Comparison of ENCODE assay signal across 3 cellular contexts in the genomic region with DNA sequence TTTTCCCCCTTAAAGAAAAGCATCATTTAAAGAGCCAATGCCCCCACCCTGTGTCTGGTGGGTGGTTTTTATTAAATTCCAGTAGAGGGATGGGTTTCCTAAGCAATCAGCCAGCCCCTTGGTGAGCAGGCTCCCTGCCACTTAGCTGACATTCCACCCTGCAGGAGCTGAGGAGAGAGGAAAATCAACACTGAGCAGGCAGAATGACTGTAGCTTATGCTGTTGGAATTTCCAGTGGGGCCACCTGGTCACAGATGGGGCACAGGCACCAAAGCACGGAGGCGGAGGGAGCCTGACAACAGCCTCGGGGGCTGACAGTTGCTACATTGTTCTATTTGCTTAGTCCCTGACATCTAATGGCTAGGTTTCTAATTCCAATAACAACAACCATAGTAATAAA.
TF ChIP-seq lines count a peak whose summit lies in the region.

No MANE protein-coding gene starts in this region.

TF ChIP-seq in GM23338, 12 proteins besides CTCF, POLR2A, EP300 and RAD21 (continued from another document):
- TF ChIP-seq JUNB (IDR thresholded peaks at IDR 0.05; ENCODE audit: unreplicated experiment) (no peak), ZNF331 (CRISPR knock-in tag; IDR thresholded peaks at IDR 0.05; ENCODE audit: low read depth) (no peak), CREB1 (CRISPR knock-in tag; IDR thresholded peaks at IDR 0.05; ENCODE audit: low read depth) (no peak), ZNF114 (CRISPR knock-in tag; IDR thresholded peaks at IDR 0.05) (no peak)
- TF ChIP-seq, protein P1, sequence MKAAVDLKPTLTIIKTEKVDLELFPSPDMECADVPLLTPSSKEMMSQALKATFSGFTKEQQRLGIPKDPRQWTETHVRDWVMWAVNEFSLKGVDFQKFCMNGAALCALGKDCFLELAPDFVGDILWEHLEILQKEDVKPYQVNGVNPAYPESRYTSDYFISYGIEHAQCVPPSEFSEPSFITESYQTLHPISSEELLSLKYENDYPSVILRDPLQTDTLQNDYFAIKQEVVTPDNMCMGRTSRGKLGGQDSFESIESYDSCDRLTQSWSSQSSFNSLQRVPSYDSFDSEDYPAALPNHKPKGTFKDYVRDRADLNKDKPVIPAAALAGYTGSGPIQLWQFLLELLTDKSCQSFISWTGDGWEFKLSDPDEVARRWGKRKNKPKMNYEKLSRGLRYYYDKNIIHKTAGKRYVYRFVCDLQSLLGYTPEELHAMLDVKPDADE (IDR thresholded peaks at IDR 0.05), result no peak

TF ChIP-seq in H1, 55 proteins besides CTCF, POLR2A, EP300 and RAD21:
- TF ChIP-seq TEAD4 (IDR thresholded peaks at IDR 0.05; ENCODE audit: low read depth, low read length) (peak; percentile 61; the same call in 1 of the 2 replicates), RBBP5 (IDR thresholded peaks at IDR 0.05; ENCODE audit: borderline replicate concordance, low read depth, low read length) (no peak)

TF ChIP-seq in neural cell, 6 proteins besides CTCF, POLR2A, EP300 and RAD21 (continued from another document):
- TF ChIP-seq, protein P2, sequence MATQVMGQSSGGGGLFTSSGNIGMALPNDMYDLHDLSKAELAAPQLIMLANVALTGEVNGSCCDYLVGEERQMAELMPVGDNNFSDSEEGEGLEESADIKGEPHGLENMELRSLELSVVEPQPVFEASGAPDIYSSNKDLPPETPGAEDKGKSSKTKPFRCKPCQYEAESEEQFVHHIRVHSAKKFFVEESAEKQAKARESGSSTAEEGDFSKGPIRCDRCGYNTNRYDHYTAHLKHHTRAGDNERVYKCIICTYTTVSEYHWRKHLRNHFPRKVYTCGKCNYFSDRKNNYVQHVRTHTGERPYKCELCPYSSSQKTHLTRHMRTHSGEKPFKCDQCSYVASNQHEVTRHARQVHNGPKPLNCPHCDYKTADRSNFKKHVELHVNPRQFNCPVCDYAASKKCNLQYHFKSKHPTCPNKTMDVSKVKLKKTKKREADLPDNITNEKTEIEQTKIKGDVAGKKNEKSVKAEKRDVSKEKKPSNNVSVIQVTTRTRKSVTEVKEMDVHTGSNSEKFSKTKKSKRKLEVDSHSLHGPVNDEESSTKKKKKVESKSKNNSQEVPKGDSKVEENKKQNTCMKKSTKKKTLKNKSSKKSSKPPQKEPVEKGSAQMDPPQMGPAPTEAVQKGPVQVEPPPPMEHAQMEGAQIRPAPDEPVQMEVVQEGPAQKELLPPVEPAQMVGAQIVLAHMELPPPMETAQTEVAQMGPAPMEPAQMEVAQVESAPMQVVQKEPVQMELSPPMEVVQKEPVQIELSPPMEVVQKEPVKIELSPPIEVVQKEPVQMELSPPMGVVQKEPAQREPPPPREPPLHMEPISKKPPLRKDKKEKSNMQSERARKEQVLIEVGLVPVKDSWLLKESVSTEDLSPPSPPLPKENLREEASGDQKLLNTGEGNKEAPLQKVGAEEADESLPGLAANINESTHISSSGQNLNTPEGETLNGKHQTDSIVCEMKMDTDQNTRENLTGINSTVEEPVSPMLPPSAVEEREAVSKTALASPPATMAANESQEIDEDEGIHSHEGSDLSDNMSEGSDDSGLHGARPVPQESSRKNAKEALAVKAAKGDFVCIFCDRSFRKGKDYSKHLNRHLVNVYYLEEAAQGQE (IDR thresholded peaks at IDR 0.05; ENCODE audit: borderline replicate concordance), result peak; percentile 83
- no peak for TF ChIP-seq MXI1 (conservative IDR thresholded peaks at IDR 0.05; ENCODE audit: poor library complexity, severe bottlenecking)
- TF ChIP-seq SMC3 (conservative IDR thresholded peaks at IDR 0.05; ENCODE audit: poor library complexity), result no peak
- peak; percentile 48 for TF ChIP-seq POLR2AphosphoS5 (IDR thresholded peaks at IDR 0.05)
- no peak for TF ChIP-seq EZH2 (IDR thresholded peaks at IDR 0.05; ENCODE audit: borderline replicate concordance, insufficient read depth, low read length, poor library complexity, severe bottlenecking)
TF ChIP-seq in neural cell: peak in this region for 2.
